26 cellular contexts compared by ENCODE assay signal in the genomic region with DNA sequence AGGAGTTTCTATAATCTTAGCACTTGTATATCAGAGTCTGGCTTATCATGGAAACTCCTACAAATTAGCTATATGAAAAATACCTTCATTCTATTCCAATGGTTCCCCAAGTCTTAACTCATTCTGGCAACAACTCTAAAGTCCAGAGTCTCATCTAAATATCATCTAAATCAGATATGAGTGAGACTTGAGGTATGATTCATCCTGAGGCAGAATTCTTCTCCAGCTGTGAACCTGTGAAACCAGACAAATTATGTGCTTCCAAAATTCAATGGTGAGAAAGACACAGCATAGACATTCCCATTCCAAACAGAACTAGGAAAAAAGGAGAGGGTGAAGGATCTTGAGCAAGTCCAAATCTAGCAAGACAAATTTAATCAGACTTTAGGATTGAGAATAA.
"Had no signal": no experiment of that assay in that cellular context is flagged by ENCODE, and none has a peak within 500 bp of the region (broad histone marks: within the 10 kb centered on the region; RNA-seq: fewer than 3 reads in every experiment).

No MANE protein-coding gene starts in this region.

- H3K9me3 ChIP-seq: esophagus squamous epithelium, pancreas, prostate gland, sigmoid colon, testis, upper lobe of left lung, vagina had no signal

- H3K27me3 ChIP-seq: brain microvascular endothelial cell, esophagus squamous epithelium, pancreas, sigmoid colon, testis, upper lobe of left lung, vagina had no signal

- FAIRE-seq: pancreas had no signal

- H3K4me1 ChIP-seq: prostate gland, testis had no signal

- H3K27ac ChIP-seq: brain microvascular endothelial cell, epithelial cell of prostate, esophagus squamous epithelium, pancreas, prostate gland, sigmoid colon, testis, upper lobe of left lung, vagina had no signal

- DNase-seq: activated B cell treated with CpG ODN at 0.5 μM for 24 hours; activated CD8-positive, alpha-beta T cell treated with anti-CD3 and anti-CD28 coated beads, Interleukin-2, amount 10 ng/mL, durations not matched to agents 7 days and 5 days; activated naive CD4-positive, alpha-beta T cell; activated T-cell treated with anti-CD3 and anti-CD28 coated beads for 4 hours; activated T-cell treated with anti-CD3 and anti-CD28 coated beads, Interleukin-2, amount 50 U/mL, for 72 hours; anterior cingulate cortex; brain microvascular endothelial cell; cortex of kidney; endodermal cell; esophagus squamous epithelium; head of caudate nucleus; hippocampal formation; naive thymus-derived CD8-positive, alpha-beta T cell; nucleus accumbens; pancreas; retina; sigmoid colon; stimulated activated CD4-positive, alpha-beta T cell treated with anti-CD3 and anti-CD28 coated beads, Interleukin-1b, Interleukin-23, amount 100 ng/mL, for 48 hours; stimulated activated naive CD4-positive, alpha-beta T cell; T-helper 1 cell; testis; upper lobe of left lung had no signal

- H3K4me3 ChIP-seq: esophagus squamous epithelium, pancreas, prostate gland, sigmoid colon, smooth muscle cell, testis, upper lobe of left lung, vagina had no signal

- H3K36me3 ChIP-seq: brain microvascular endothelial cell, esophagus squamous epithelium, pancreas, prostate gland, sigmoid colon, upper lobe of left lung, vagina had no signal

- H3K4me2 ChIP-seq: smooth muscle cell had no signal
